ENCODE assay signal across 21 cellular contexts in the genomic region with DNA sequence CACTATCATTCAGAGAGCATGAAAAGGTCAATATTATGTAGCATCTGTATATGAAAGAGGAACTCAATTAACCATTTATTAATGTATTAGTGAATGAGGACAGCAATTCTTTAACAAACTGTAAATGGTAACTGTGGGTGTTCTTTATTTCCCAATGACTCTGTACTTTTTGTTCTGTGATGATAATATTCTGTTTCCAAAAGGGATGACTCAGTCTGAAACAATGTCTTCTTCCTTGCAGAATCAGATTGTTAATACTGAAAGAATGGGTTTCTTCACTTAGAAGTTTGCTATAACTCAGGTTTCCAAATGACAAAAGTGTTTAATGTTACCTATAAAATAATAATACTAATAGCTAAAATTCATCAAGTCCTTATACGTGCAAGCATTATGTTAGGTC.
DNase-seq lines count a peak whose midpoint lies in the region; ATAC-seq, FAIRE-seq and TF ChIP-seq lines count a peak whose summit lies in the region.
"Had no signal": no experiment of that assay in that cellular context is flagged by ENCODE, and none has a peak within 500 bp of the region (broad histone marks: within the 10 kb centered on the region; RNA-seq: fewer than 3 reads in every experiment).

No MANE protein-coding gene starts in this region.

- H3K4me3 ChIP-seq in astrocyte of the cerebellum (ENCODE audit: low read depth, low read length) (no peak overlapping the region), skeletal muscle cell (ENCODE audit: low read depth, low read length) (no peak overlapping the region)
- H3K4me3 ChIP-seq: adrenal gland, lower lobe of right lung, Peyer's patch, spleen had no signal

- in situ Hi-C loops in astrocyte of the cerebellum (cut with HindIII; ENCODE audit: low sequenced_read_pairs), result no loop called here

- no peak for ATAC-seq in GM18520 (IDR thresholded peaks at IDR 0.05; ENCODE audit: unreplicated experiment)
- ATAC-seq: activated CD4-positive, alpha-beta T cell treated with anti-CD3 and anti-CD28 coated beads for 36 hours; lower lobe of right lung; naive thymus-derived CD8-positive, alpha-beta T cell had no signal

- FAIRE-seq in RCC 7860 (lab: Jason Lieb, UNC), result no peak
- FAIRE-seq: G401.6 had no signal

- TF ChIP-seq CTCF in astrocyte of the cerebellum (IDR thresholded peaks at IDR 0.05; ENCODE audit: low read depth, low read length, missing control alignments), result no peak

- DNase-seq in HS-5 (ENCODE audit: low read depth), result peak; percentile 30
- DNase-seq in astrocyte of the cerebellum (ENCODE audit: low read depth), result peak; percentile 43
- DNase-seq in fibroblast of the conjunctiva (ENCODE audit: low read depth), result peak; percentile 57
- DNase-seq in skeletal muscle cell (ENCODE audit: low read depth), result peak; percentile 58
- DNase-seq in cerebellum (ENCODE audit: low spot score), result no peak
- no peak for DNase-seq in RCC 7860 (ENCODE audit: low spot score)
- no peak for DNase-seq in mesenteric fat pad (ENCODE audit: low spot score)
- DNase-seq: activated CD4-positive, alpha-beta T cell treated with anti-CD3 and anti-CD28 coated beads for 36 hours; adrenal gland; Calu3; HFFc6; Kasumi-1; lower lobe of right lung; naive thymus-derived CD8-positive, alpha-beta T cell; NCI-H1436; NCI-H82; Peyer's patch; posterior cingulate gyrus; spleen had no signal

Comparison
In these comparisons a context has a peak if more than half of its experiments do, and no peak if none do; other contexts are left out.
1. DNase-seq: peak in HS-5 (single experiment), astrocyte of the cerebellum (single experiment), fibroblast of the conjunctiva (single experiment) and skeletal muscle cell (single experiment); none in cerebellum (single experiment), RCC 7860 (single experiment) and mesenteric fat pad (single experiment).